2 cellular contexts compared by ENCODE assay signal in the genomic region with DNA sequence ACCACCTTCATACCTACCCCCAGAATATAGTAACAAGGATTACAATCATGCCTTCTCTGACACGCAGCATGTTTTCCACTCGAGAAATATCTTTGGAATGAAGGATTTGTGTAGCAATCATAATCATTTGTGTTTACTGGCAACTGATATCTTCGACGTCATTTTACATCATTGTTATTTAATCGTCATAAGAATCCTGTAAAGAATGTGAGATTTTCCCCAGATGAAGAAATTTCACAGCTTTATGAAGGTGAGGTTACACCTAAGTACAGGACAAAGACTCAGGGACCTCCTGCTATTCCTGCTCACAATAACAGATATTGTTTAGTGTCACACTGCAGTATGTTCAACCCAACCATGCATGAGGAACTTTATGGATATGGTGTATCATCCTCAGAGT.
TF ChIP-seq lines count a peak whose summit lies in the region.

No MANE protein-coding gene starts in this region.

TF ChIP-seq in IMR-90, 13 proteins besides CTCF, POLR2A, EP300 and RAD21:
- TF ChIP-seq FOS (IDR thresholded peaks at IDR 0.05; ENCODE audit: low read depth, low read length) (no peak), NFE2L2 (IDR thresholded peaks at IDR 0.05; ENCODE audit: low read depth, low read length) (no peak), CHD1 (IDR thresholded peaks at IDR 0.05; ENCODE audit: low read depth, low read length) (no peak), ELK1 (IDR thresholded peaks at IDR 0.05; ENCODE audit: borderline replicate concordance, low read depth, low read length) (no peak), USF2 (IDR thresholded peaks at IDR 0.05; ENCODE audit: low read depth, low read length) (no peak), SMC3 (IDR thresholded peaks at IDR 0.05; ENCODE audit: low read depth, low read length) (no peak), RCOR1 (IDR thresholded peaks at IDR 0.05; ENCODE audit: insufficient replicate concordance, low read length) (no peak), MXI1 (IDR thresholded peaks at IDR 0.05; ENCODE audit: borderline replicate concordance, low read depth, low read length) (no peak), MAZ (IDR thresholded peaks at IDR 0.05; ENCODE audit: borderline replicate concordance, low read depth, low read length) (no peak), BHLHE40 (IDR thresholded peaks at IDR 0.05; ENCODE audit: low read depth, low read length) (no peak), RFX5 (IDR thresholded peaks at IDR 0.05; ENCODE audit: low read depth, low read length) (no peak)

TF ChIP-seq in H1, 55 proteins besides CTCF, POLR2A, EP300 and RAD21:
- TF ChIP-seq SRF (IDR thresholded peaks at IDR 0.05; ENCODE audit: low read depth, low read length) (no peak), POLR2AphosphoS5 (IDR thresholded peaks at IDR 0.05; ENCODE audit: low read depth, low read length) (no peak), HDAC6 (IDR thresholded peaks at IDR 0.05; ENCODE audit: low read depth, low read length) (no peak), GABPA (IDR thresholded peaks at IDR 0.05; ENCODE audit: borderline replicate concordance, insufficient read depth, low read length) (no peak), ATF3 (IDR thresholded peaks at IDR 0.05; ENCODE audit: insufficient read depth, low read depth, low read length) (no peak)
TF ChIP-seq in H1: peak in this region for 0.
